In the genomic region with DNA sequence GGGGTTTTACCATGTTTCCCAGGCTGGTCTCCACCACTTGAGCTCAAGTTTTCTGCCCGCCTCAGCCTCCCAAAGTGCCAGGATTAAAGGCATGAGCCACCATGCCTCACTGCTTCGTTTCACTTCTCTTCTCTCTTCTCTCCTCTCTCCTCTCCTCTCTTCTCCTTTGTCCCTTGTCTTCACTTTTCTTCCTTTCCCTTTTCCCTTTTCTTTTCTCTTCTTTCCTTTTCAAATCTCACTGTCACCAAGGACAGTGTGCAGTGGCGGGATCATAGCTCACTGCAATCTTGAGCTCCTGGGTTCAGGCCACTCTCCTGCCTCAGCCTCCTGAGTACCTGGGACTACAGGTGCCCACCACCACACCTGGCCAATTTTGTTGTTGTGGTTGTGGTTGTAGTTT, we compare ENCODE assay signal across 9 cellular contexts.
"Had no signal": no experiment of that assay in that cellular context is flagged by ENCODE, and none has a peak within 500 bp of the region (broad histone marks: within the 10 kb centered on the region; RNA-seq: fewer than 3 reads in every experiment).

No MANE protein-coding gene starts in this region.

- FAIRE-seq: HTR-8/SVneo, K562 had no signal

- ATAC-seq: K562 had no signal

- DNase-seq: GM23248, GOT3, H7, HCEC 1CT, HFFc6, IMR-90, KG1 had no signal

- H3K4me3 ChIP-seq: GM23248, K562 had no signal

- H3K9me3 Mint-ChIP-seq: HFFc6 had no signal

- H3K27ac Mint-ChIP-seq: HFFc6 had no signal

- H3K4me3 Mint-ChIP-seq: HFFc6 had no signal

- H3K27ac ChIP-seq: GM23248 had no signal
